In genomic region chr2:190783513-190784263, GRCh38 we compare ENCODE assay signal across 21 cellular contexts.
DNase-seq lines count a peak whose midpoint lies in the region; ATAC-seq, FAIRE-seq and TF ChIP-seq lines count a peak whose summit lies in the region.
"Had no signal": no experiment of that assay in that cellular context is flagged by ENCODE, and none has a peak within 500 bp of the region (broad histone marks: within the 10 kb centered on the region; RNA-seq: fewer than 3 reads in every experiment).

No MANE protein-coding gene starts in this region.

- no peak for TF ChIP-seq CTCF in astrocyte (IDR thresholded peaks at IDR 0.05; ENCODE audit: insufficient read depth, low read depth, low read length)

- H3K9ac ChIP-seq in astrocyte (ENCODE audit: low read length): no peak overlapping the region
- H3K9ac ChIP-seq: GM23248 had no signal

- no peaks in the 10 kb centered on the region for H3K27me3 Mint-ChIP-seq in activated CD4-positive, alpha-beta T cell treated with anti-CD3 and anti-CD28 coated beads, Interleukin-2, amount 10 ng/mL, durations not matched to agents 24 days and 14 days
- H3K27me3 Mint-ChIP-seq in astrocyte (ENCODE audit: low read depth, unreplicated experiment): no peaks in the 10 kb centered on the region
- H3K27me3 Mint-ChIP-seq in stimulated activated naive CD8-positive, alpha-beta T cell treated with anti-CD3 and anti-CD28 coated beads, Interleukin-15, Interleukin-2, amounts not matched to agents 100 ng/mL and 50 ng/mL, for 24 hours: no peaks in the 10 kb centered on the region
- H3K27me3 Mint-ChIP-seq: CD4-positive, alpha-beta T cell had no signal

- no peak overlapping the region for H2AFZ ChIP-seq in astrocyte (ENCODE audit: low read depth, low read length)
- H2AFZ ChIP-seq: GM23248 had no signal

- H3K27ac Mint-ChIP-seq in activated CD4-positive, alpha-beta T cell treated with anti-CD3 and anti-CD28 coated beads, Interleukin-2, amount 10 ng/mL, durations not matched to agents 24 days and 14 days: peak overlapping the region; percentile 2
- H3K27ac Mint-ChIP-seq in astrocyte (ENCODE audit: unreplicated experiment): no peak overlapping the region
- H3K27ac Mint-ChIP-seq in stimulated activated naive CD8-positive, alpha-beta T cell treated with anti-CD3 and anti-CD28 coated beads, Interleukin-15, Interleukin-2, amounts not matched to agents 100 ng/mL and 50 ng/mL, for 24 hours: peak overlapping the region; percentile 36
- H3K27ac Mint-ChIP-seq: CD4-positive, alpha-beta T cell; HFFc6 had no signal

- H3K36me3 Mint-ChIP-seq in activated CD4-positive, alpha-beta T cell treated with anti-CD3 and anti-CD28 coated beads, Interleukin-2, amount 10 ng/mL, durations not matched to agents 24 days and 14 days (ENCODE audit: low read depth): no peaks in the 10 kb centered on the region
- H3K36me3 Mint-ChIP-seq in astrocyte (ENCODE audit: low read depth, unreplicated experiment): no peaks in the 10 kb centered on the region
- no peaks in the 10 kb centered on the region for H3K36me3 Mint-ChIP-seq in stimulated activated naive CD8-positive, alpha-beta T cell treated with anti-CD3 and anti-CD28 coated beads, Interleukin-15, Interleukin-2, amounts not matched to agents 100 ng/mL and 50 ng/mL, for 24 hours (ENCODE audit: low read depth)

- intact Hi-C loops in activated CD4-positive, alpha-beta T cell treated with anti-CD3 and anti-CD28 coated beads, Interleukin-2, amount 10 ng/mL, durations not matched to agents 24 days and 14 days (cut with micrococcal nuclease): loop anchor here (2.0 to 5.0 kb wide), 2 partner anchors 99 to 369 kb away; partner anchors contain the start of gene STAT4

- no peaks in the 10 kb centered on the region for H3K36me3 ChIP-seq in astrocyte (ENCODE audit: insufficient read depth, low read length)

- FAIRE-seq in GM12892 (lab: Jason Lieb, UNC): peak; percentile 27
- no peak for FAIRE-seq in astrocyte (lab: Jason Lieb, UNC)
- FAIRE-seq: A549, D721Med, G401.6, GM12891, GM18507, H54 had no signal

- peaks cover 46% of the 10 kb centered on the region for H3K4me1 Mint-ChIP-seq in activated CD4-positive, alpha-beta T cell treated with anti-CD3 and anti-CD28 coated beads, Interleukin-2, amount 10 ng/mL, durations not matched to agents 24 days and 14 days
- H3K4me1 Mint-ChIP-seq in astrocyte (ENCODE audit: low read depth, unreplicated experiment): peaks cover 21% of the 10 kb centered on the region
- H3K4me1 Mint-ChIP-seq in stimulated activated naive CD8-positive, alpha-beta T cell treated with anti-CD3 and anti-CD28 coated beads, Interleukin-15, Interleukin-2, amounts not matched to agents 100 ng/mL and 50 ng/mL, for 24 hours (ENCODE audit: low read depth): peaks cover 46% of the 10 kb centered on the region

- H3K4me3 Mint-ChIP-seq in activated CD4-positive, alpha-beta T cell treated with anti-CD3 and anti-CD28 coated beads, Interleukin-2, amount 10 ng/mL, durations not matched to agents 24 days and 14 days: no peak overlapping the region
- H3K4me3 Mint-ChIP-seq in astrocyte (ENCODE audit: unreplicated experiment): peak overlapping the region; percentile 58
- H3K4me3 Mint-ChIP-seq in stimulated activated naive CD8-positive, alpha-beta T cell treated with anti-CD3 and anti-CD28 coated beads, Interleukin-15, Interleukin-2, amounts not matched to agents 100 ng/mL and 50 ng/mL, for 24 hours: no peak overlapping the region
- H3K4me3 Mint-ChIP-seq: CD4-positive, alpha-beta T cell; HFFc6 had no signal

- no peaks in the 10 kb centered on the region for H3K9me3 ChIP-seq in astrocyte (ENCODE audit: insufficient read depth, low read depth, low read length)

- no peaks in the 10 kb centered on the region for H3K79me2 ChIP-seq in astrocyte (ENCODE audit: insufficient read depth, low read length)

- H3K9me3 Mint-ChIP-seq in activated CD4-positive, alpha-beta T cell treated with anti-CD3 and anti-CD28 coated beads, Interleukin-2, amount 10 ng/mL, durations not matched to agents 24 days and 14 days: no peaks in the 10 kb centered on the region
- H3K9me3 Mint-ChIP-seq in astrocyte (ENCODE audit: unreplicated experiment): peaks cover 5% of the 10 kb centered on the region
- H3K9me3 Mint-ChIP-seq in stimulated activated naive CD8-positive, alpha-beta T cell treated with anti-CD3 and anti-CD28 coated beads, Interleukin-15, Interleukin-2, amounts not matched to agents 100 ng/mL and 50 ng/mL, for 24 hours: no peaks in the 10 kb centered on the region
- H3K9me3 Mint-ChIP-seq: CD4-positive, alpha-beta T cell; HFFc6 had no signal

- no peak for TF ChIP-seq POLR2A in GM12892 (IDR thresholded peaks at IDR 0.05; ENCODE audit: low read depth, low read length)

- no peaks in the 10 kb centered on the region for H3K4me1 ChIP-seq in astrocyte (ENCODE audit: insufficient read depth, low read length)

- no peak overlapping the region for H3K27ac ChIP-seq in astrocyte (ENCODE audit: low read depth, low read length)
- H3K27ac ChIP-seq: 22Rv1, C4-2B, GM23248 had no signal

- no peak overlapping the region for H3K4me3 ChIP-seq in astrocyte (ENCODE audit: insufficient read depth, low read depth, low read length)
- H3K4me3 ChIP-seq: A549, GM23248 had no signal

- H4K20me1 ChIP-seq in astrocyte (ENCODE audit: insufficient read depth, low read length): no peaks in the 10 kb centered on the region

- DNase-seq in activated CD4-positive, alpha-beta T cell treated with anti-CD3 and anti-CD28 coated beads, Interleukin-2, amount 10 ng/mL, durations not matched to agents 24 days and 14 days: no peak
- no peak for DNase-seq in activated CD4-positive, alpha-beta T cell treated with anti-CD3 and anti-CD28 coated beads, Interleukin-2, amount 50 U/mL, for 4 hours
- DNase-seq in GM12892 (ENCODE audit: insufficient read length) (no peak), astrocyte (ENCODE audit: low read depth) (no peak)
- DNase-seq: AML-193; Caco-2; CD4-positive, alpha-beta T cell; GM23248; HCEC 1CT; HFFc6 had no signal

- H3K4me2 ChIP-seq in astrocyte (ENCODE audit: low read length): no peak overlapping the region
- H3K4me2 ChIP-seq: A549 had no signal

- peaks cover 4% of the 10 kb centered on the region for H3K27me3 ChIP-seq in astrocyte (ENCODE audit: insufficient read depth, low read length)

- no peak for ATAC-seq in HG03439 (IDR thresholded peaks at IDR 0.05; ENCODE audit: unreplicated experiment)
- ATAC-seq in HG03457 (IDR thresholded peaks at IDR 0.05; ENCODE audit: unreplicated experiment): no peak
- ATAC-seq: A549 had no signal
